12 cellular contexts compared by ENCODE assay signal in the genomic region with DNA sequence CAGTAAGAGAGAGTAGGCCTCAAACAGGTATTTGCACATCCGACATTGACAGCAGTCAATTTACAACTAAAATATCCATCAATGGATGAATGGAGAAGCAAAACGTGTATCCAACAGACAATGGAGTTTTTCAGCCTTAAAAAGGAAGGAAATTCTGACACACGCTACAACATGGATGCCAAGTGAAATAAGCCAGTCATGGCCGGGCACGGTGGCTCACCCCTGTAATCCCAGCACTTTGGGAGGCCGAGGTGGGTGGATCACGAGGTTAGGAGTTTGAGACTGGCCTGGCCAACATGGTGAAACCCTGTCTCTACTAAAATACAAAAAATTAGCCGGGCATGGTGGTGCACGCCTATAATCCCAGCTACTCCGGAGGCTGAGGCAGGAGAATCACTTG. TPM values are rescaled to one million over a fixed set of nuclear protein-coding genes. Genes with fewer than 3 reads are reported as not detected.
"Had no signal": no experiment of that assay in that cellular context is flagged by ENCODE, and none has a peak within 500 bp of the region (broad histone marks: within the 10 kb centered on the region; RNA-seq: fewer than 3 reads in every experiment).

No MANE protein-coding gene starts in this region.

RNA-seq across cellular contexts. Expression of gene BAIAP2L2, which starts 7.1 kb away (rescaled TPM):
- total RNA-seq: ascending aorta, cerebellum had no signal

RNA-seq across cellular contexts. Expression of gene SLC16A8, which starts 33.6 kb away (rescaled TPM):
- total RNA-seq: activated naive CD4-positive, alpha-beta T cell treated with anti-CD3 and anti-CD28 coated beads for 36 hours; activated naive CD8-positive, alpha-beta T cell treated with anti-CD3 and anti-CD28 coated beads for 36 hours; activated naive CD8-positive, alpha-beta T cell treated with anti-CD3 and anti-CD28 coated beads, Interleukin-2, amount 10 ng/mL, durations not matched to agents 7 days and 5 days; activated T-cell treated with anti-CD3 and anti-CD28 coated beads, Interleukin-2, amount 50 U/mL, for 4 hours; activated T-cell treated with anti-CD3 and anti-CD28 coated beads, Interleukin-2, amount 50 U/mL, for 72 hours; activated T-helper 17 cell treated with anti-CD3 and anti-CD28 coated beads, Interleukin-2, amount 50 U/mL, for 72 hours; activated T-helper 2 cell treated with anti-CD3 and anti-CD28 coated beads, Interferon-gamma antibody, Interleukin-2, Interleukin-4, amounts not matched to agents 10 μg/mL and 5 μg/mL and 100 μg/mL, durations not matched to agents 14 hours and 24 hours and 36 hours; ascending aorta; astrocyte; body of pancreas; cardiac septum had no signal
